In the genomic region with DNA sequence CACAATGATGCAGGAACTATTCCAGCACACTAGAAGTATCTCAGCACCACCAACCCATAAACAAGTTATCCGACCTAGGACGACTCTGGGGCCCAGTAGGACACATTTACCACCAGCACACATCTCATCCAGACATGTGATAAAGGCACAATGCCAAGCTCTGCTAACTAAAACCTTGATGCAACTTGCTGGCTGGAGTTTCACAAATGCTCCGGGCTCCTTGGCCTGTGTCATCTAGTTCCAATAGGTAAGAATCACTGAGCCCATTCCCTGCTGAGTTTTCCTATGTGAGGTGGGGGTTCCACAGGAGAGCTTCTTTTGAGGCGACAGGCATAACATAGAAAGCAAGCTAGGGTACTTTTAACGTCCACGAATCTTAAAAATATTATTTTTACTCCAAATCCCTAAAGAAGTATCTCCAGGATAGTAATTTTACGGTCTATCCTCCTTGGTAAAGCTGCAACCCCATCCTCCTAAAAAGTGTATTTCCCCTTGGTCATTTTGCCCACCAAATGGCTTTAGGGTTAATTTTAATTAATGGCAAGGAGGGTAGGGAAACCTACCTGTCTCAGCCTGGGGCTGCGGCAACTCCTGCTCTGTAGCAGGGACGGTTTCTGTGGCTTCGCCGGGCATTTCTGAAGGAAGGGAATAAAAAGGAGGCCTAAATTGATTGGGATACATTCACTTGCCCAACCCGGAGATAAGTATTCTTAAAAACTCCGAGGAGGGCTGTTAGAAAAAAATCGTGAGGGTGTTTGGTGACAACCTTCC, we compare ENCODE assay signal across 8 cellular contexts. TPM values are rescaled to one million over a fixed set of nuclear protein-coding genes. Genes with fewer than 3 reads are reported as not detected.
DNase-seq lines count a peak whose midpoint lies in the region; ATAC-seq, FAIRE-seq and TF ChIP-seq lines count a peak whose summit lies in the region.

No MANE protein-coding gene starts in this region.

- TF ChIP-seq CTCF in keratinocyte (optimal IDR thresholded peaks at IDR 0.05 in 1 of 3, IDR thresholded peaks at IDR 0.05 in 1 of 3, conservative IDR thresholded peaks at IDR 0.05 in 1 of 3; ENCODE audit: extremely low read depth in 1 of 3, insufficient read depth in 2 of 3, low read length in 3 of 3) (no peak), smooth muscle cell (IDR thresholded peaks at IDR 0.05; ENCODE audit: borderline replicate concordance, insufficient read depth, poor library complexity, severe bottlenecking) (no peak)

- H3K9ac ChIP-seq in keratinocyte (ENCODE audit: control insufficient read depth, extremely low read depth, insufficient read depth, low read length): peak overlapping the region; percentile 100
- H3K9ac ChIP-seq in smooth muscle cell (ENCODE audit: low read depth): peak overlapping the region; percentile 95

- H3K4me2 ChIP-seq in keratinocyte (ENCODE audit: control insufficient read depth, extremely low read depth, insufficient read depth, low read depth, low read length) (peak overlapping the region; percentile 83), smooth muscle cell (peak overlapping the region; percentile 95)

- dilution Hi-C loops in keratinocyte (cut with MboI; ENCODE audit: extremely low pct_ligation_motif_present, low sequenced_read_pairs): no loop called here

- H3K27me3 ChIP-seq in keratinocyte (ENCODE audit: control insufficient read depth, extremely low read depth, insufficient read depth, low read length) (no peaks in the 10 kb centered on the region), smooth muscle cell (ENCODE audit: low read depth) (no peaks in the 10 kb centered on the region)

- H3K4me3 ChIP-seq in keratinocyte (ENCODE audit: control insufficient read depth in 2 of 3, extremely low read depth in 1 of 3, insufficient read depth in 2 of 3, low read depth in 1 of 3, low read length in 3 of 3) (peak overlapping the region; percentile 78 to 98 (median 93)), smooth muscle cell (peak overlapping the region; percentile 83)

- H3K4me1 ChIP-seq in keratinocyte (ENCODE audit: control insufficient read depth, extremely low read depth, insufficient read depth, low read length): peaks cover 27% of the 10 kb centered on the region
- peaks cover 46% of the 10 kb centered on the region for H3K4me1 ChIP-seq in smooth muscle cell (ENCODE audit: low read depth)

- WGBS in smooth muscle cell (ENCODE audit: low lambda C conversion rate): 2% methylated on average over 14 of the region's 14 CpGs

- peaks cover 61% of the 10 kb centered on the region for H3K79me2 ChIP-seq in keratinocyte (ENCODE audit: control insufficient read depth, insufficient read depth, low read length)
- peaks cover 60% of the 10 kb centered on the region for H3K79me2 ChIP-seq in smooth muscle cell (ENCODE audit: low read depth)

- peaks cover 22% of the 10 kb centered on the region for H3F3A ChIP-seq in smooth muscle cell (ENCODE audit: low read depth)

- H3K9me1 ChIP-seq in keratinocyte (ENCODE audit: control insufficient read depth, extremely low read depth, insufficient read depth, low read length): peaks cover 13% of the 10 kb centered on the region

- no peak for ATAC-seq in GM18868 (IDR thresholded peaks at IDR 0.05; ENCODE audit: unreplicated experiment)
- ATAC-seq in GM21367 (IDR thresholded peaks at IDR 0.05; ENCODE audit: unreplicated experiment): no peak

- H4K20me1 ChIP-seq in keratinocyte (ENCODE audit: control insufficient read depth, extremely low read depth, insufficient read depth, low read length): peaks cover 41% of the 10 kb centered on the region
- peaks cover 57% of the 10 kb centered on the region for H4K20me1 ChIP-seq in smooth muscle cell (ENCODE audit: low read depth)

- peak; percentile 20 for FAIRE-seq in keratinocyte (lab: Jason Lieb, UNC)

- H3K9me3 ChIP-seq in keratinocyte (ENCODE audit: control insufficient read depth, low read depth, low read length) (no peaks in the 10 kb centered on the region), smooth muscle cell (replicated peaks; ENCODE audit: low read depth) (no peaks in the 10 kb centered on the region)

- H3K36me3 ChIP-seq in keratinocyte (ENCODE audit: control insufficient read depth in 2 of 2, extremely low read depth in 1 of 2, insufficient read depth in 2 of 2, low read length in 2 of 2): peaks cover 6 to 36% of the 10 kb centered on the region in 2 experiments
- H3K36me3 ChIP-seq in smooth muscle cell (ENCODE audit: low read depth): no peaks in the 10 kb centered on the region

- H2AFZ ChIP-seq in keratinocyte (ENCODE audit: control insufficient read depth, low read length) (no peak overlapping the region), smooth muscle cell (ENCODE audit: low read depth) (no peak overlapping the region)

- H3K27ac ChIP-seq in keratinocyte (ENCODE audit: control insufficient read depth, insufficient read depth, low read length) (peak overlapping the region; percentile 95), smooth muscle cell (ENCODE audit: low read depth) (peak overlapping the region; percentile 89)

- peak; percentile 70 for DNase-seq in GM04503 (ENCODE audit: low read depth)
- peak; percentile 47 for DNase-seq in NCI-H446 treated with DMSO at 0.1 percent for 48 hours (lab: John Stamatoyannopoulos, UW)
- peak; percentile 15 for DNase-seq in brain pericyte (ENCODE audit: low read depth, low spot score)
- DNase-seq in keratinocyte (ENCODE audit: low read depth, low spot score): no peak
- DNase-seq in smooth muscle cell (lab: John Stamatoyannopoulos, UW; ENCODE audit: unreplicated experiment): no peak
- DNase-seq in NCI-H2107 treated with DMSO at 0.1 percent for 48 hours (lab: John Stamatoyannopoulos, UW; ENCODE audit: unreplicated experiment): no peak

RNA-seq across cellular contexts. Expression of a gene that starts 1.0 kb away (rescaled TPM):
- polyA plus RNA-seq in keratinocyte (649 to 953 TPM (median 747 TPM) in 3 replicates), smooth muscle cell (625 and 713 TPM in 2 replicates)
- 3,329 TPM for polyA plus RNA-seq in keratinocyte (2011; ENCODE audit: low read depth)
- 531 and 643 TPM in 2 replicates for polyA plus RNA-seq in keratinocyte (2011; cell fraction: cytosol; rRNA removed)
- polyA plus RNA-seq in keratinocyte (2011; cell fraction: nucleus; rRNA removed): 155 and 244 TPM in 2 replicates
- 1,397 and 1,812 TPM in 2 replicates for polyA plus RNA-seq in keratinocyte (2012; ENCODE audit: low replicate concordance)
- polyA minus RNA-seq in keratinocyte: 105 to 435 TPM (median 356 TPM) in 3 replicates
- polyA minus RNA-seq in keratinocyte (2011; cell fraction: cytosol; rRNA and poly(A)+ RNA removed): 229 TPM
- 44.8 and 62.3 TPM in 2 replicates for polyA minus RNA-seq in keratinocyte (2011; cell fraction: nucleus; rRNA and poly(A)+ RNA removed)
- total RNA-seq in smooth muscle cell: 906 and 1,062 TPM in 2 replicates

RNA-seq across cellular contexts. Expression of a gene that starts 28.0 kb away (rescaled TPM):
- polyA plus RNA-seq in keratinocyte (2.7 to 12.0 TPM (median 10.1 TPM) in 3 replicates), smooth muscle cell (3.6 and 7.0 TPM in 2 replicates)
- polyA plus RNA-seq in keratinocyte (2011; ENCODE audit: low read depth): not detected
- polyA plus RNA-seq in keratinocyte (2011; cell fraction: cytosol; rRNA removed): 2.5 and 6.2 TPM in 2 replicates
- 2.8 and 4.7 TPM in 2 replicates for polyA plus RNA-seq in keratinocyte (2011; cell fraction: nucleus; rRNA removed)
- 1.3 and 6.7 TPM in 2 replicates for polyA plus RNA-seq in keratinocyte (2012; ENCODE audit: low replicate concordance)
- 0.63 to 10.4 TPM (median 8.0 TPM) in 3 replicates for polyA minus RNA-seq in keratinocyte
- polyA minus RNA-seq in keratinocyte (2011; cell fraction: cytosol; rRNA and poly(A)+ RNA removed): 4.2 TPM
- polyA minus RNA-seq in keratinocyte (2011; cell fraction: nucleus; rRNA and poly(A)+ RNA removed): 1.5 and 1.9 TPM in 2 replicates
- total RNA-seq in smooth muscle cell: 12.7 and 16.9 TPM in 2 replicates

RNA-seq across cellular contexts. Expression of a gene that starts 36.0 kb away (rescaled TPM):
- polyA plus RNA-seq in keratinocyte: 53.0 to 136 TPM (median 112 TPM) in 3 replicates
- 958 TPM for polyA plus RNA-seq in keratinocyte (2011; ENCODE audit: low read depth)
- polyA plus RNA-seq in keratinocyte (2011; cell fraction: cytosol; rRNA removed): 94.7 and 154 TPM in 2 replicates
- polyA plus RNA-seq in keratinocyte (2011; cell fraction: nucleus; rRNA removed): 49.3 and 78.8 TPM in 2 replicates
- 191 and 202 TPM in 2 replicates for polyA plus RNA-seq in keratinocyte (2012; ENCODE audit: low replicate concordance)
- 9.1 to 70.6 TPM (median 28.6 TPM) in 3 replicates for polyA minus RNA-seq in keratinocyte
- 76.7 TPM for polyA minus RNA-seq in keratinocyte (2011; cell fraction: cytosol; rRNA and poly(A)+ RNA removed)
- polyA minus RNA-seq in keratinocyte (2011; cell fraction: nucleus; rRNA and poly(A)+ RNA removed): 24.5 and 38.3 TPM in 2 replicates
- 128 TPM in 2 replicates for total RNA-seq in smooth muscle cell
- polyA plus RNA-seq in smooth muscle cell: 160 and 165 TPM in 2 replicates

RNA-seq across cellular contexts. Expression of a gene that starts 39.0 kb away (rescaled TPM):
- polyA plus RNA-seq in keratinocyte: 0.21 to 1.3 TPM (median 0.45 TPM) in 3 replicates
- polyA plus RNA-seq in keratinocyte (2011; ENCODE audit: low read depth): not detected
- 0.09 and 0.36 TPM in 2 replicates for polyA plus RNA-seq in keratinocyte (2011; cell fraction: cytosol; rRNA removed)
- polyA plus RNA-seq in keratinocyte (2011; cell fraction: nucleus; rRNA removed): 0.09 and 0.28 TPM in 2 replicates
- polyA plus RNA-seq in keratinocyte (2012; ENCODE audit: low replicate concordance): 0.28 TPM in 1 of 2 replicates, not detected in the other
- polyA minus RNA-seq in keratinocyte: 0.29 TPM in 1 of 3 replicates, not detected in the others
- not detected for polyA minus RNA-seq in keratinocyte (2011; cell fraction: cytosol; rRNA and poly(A)+ RNA removed)
- polyA minus RNA-seq in keratinocyte (2011; cell fraction: nucleus; rRNA and poly(A)+ RNA removed): not detected in 2 replicates
- total RNA-seq in smooth muscle cell: 8.9 and 14.8 TPM in 2 replicates
- 12.9 and 14.1 TPM in 2 replicates for polyA plus RNA-seq in smooth muscle cell

Comparison
In these comparisons a context has a peak if more than half of its experiments do, and no peak if none do; other contexts are left out.
1. DNase-seq: peak in GM04503 (single experiment), NCI-H446 treated with DMSO at 0.1 percent for 48 hours (single experiment) and brain pericyte (single experiment); none in keratinocyte (single experiment), smooth muscle cell (single experiment) and NCI-H2107 treated with DMSO at 0.1 percent for 48 hours (single experiment).